Comparison of ENCODE assay signal across 21 cellular contexts in the genomic region with DNA sequence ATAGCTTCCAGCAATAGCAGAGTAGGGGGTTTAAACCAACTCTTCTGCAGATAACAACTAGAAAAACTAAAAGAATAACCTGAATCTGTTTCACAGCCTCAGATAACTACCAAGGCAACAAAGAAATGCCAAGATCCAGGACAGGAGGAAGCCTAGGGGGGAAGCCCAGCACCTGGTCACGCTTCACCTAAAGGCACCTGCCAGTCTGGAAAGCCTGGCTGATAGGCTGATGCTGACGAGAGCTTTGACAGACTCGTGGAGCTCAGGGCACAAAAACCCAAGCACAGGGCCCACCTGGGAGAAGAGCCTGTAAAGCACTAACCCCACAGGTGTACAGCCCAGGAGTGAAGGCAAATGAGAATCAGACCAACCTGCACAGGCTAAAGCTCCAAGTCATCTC.
"Had no signal": no experiment of that assay in that cellular context is flagged by ENCODE, and none has a peak within 500 bp of the region (broad histone marks: within the 10 kb centered on the region; RNA-seq: fewer than 3 reads in every experiment).

No MANE protein-coding gene starts in this region.

- H3K4me1 ChIP-seq: colonic mucosa, right lobe of liver, tibial nerve, uterus had no signal

- H3K36me3 ChIP-seq: colonic mucosa, uterus had no signal

- H3K27ac ChIP-seq: colonic mucosa, dorsolateral prefrontal cortex, heart right ventricle, lower lobe of right lung, right lobe of liver, skin epidermis, tibial nerve, uterus had no signal

- DNase-seq: activated CD4-positive, alpha-beta memory T cell treated with anti-CD3 and anti-CD28 coated beads, Interleukin-2, amount 10 ng/mL, durations not matched to agents 7 days and 5 days; activated CD4-positive, alpha-beta T cell treated with anti-CD3 and anti-CD28 coated beads, Interleukin-2, amount 10 ng/mL, durations not matched to agents 24 days and 14 days; activated effector memory CD4-positive, alpha-beta T cell treated with anti-CD3 and anti-CD28 coated beads, Interleukin-2, amount 50 U/mL, for 16 hours; activated naive CD4-positive, alpha-beta T cell treated with anti-CD3 and anti-CD28 coated beads, Interleukin-2, amount 10 ng/mL, durations not matched to agents 7 days and 5 days; activated T-cell treated with anti-CD3 and anti-CD28 coated beads, Interleukin-2, amount 50 U/mL, for 72 hours; amygdala; colonic mucosa; dorsolateral prefrontal cortex; heart right ventricle; lower lobe of right lung; mesendoderm; mucosa of descending colon; nephron progenitor cell; nucleus accumbens; posterior cingulate gyrus; right lobe of liver; stimulated activated CD4-positive, alpha-beta T cell treated with anti-CD3 and anti-CD28 coated beads, Interleukin-1b, Interleukin-23, amount 100 ng/mL, for 48 hours; stimulated activated naive CD8-positive, alpha-beta T cell treated with anti-CD3 and anti-CD28 coated beads, Interleukin-15, amount 100 ng/mL, for 72 hours; uterus had no signal

- H3K9me3 ChIP-seq: colonic mucosa, lower lobe of right lung, mucosa of descending colon, right lobe of liver, uterus had no signal

- H3K4me3 ChIP-seq: colonic mucosa, dorsolateral prefrontal cortex, heart right ventricle, lower lobe of right lung, mucosa of descending colon, right lobe of liver, skin epidermis, tibial nerve, uterus had no signal

- H3K27me3 ChIP-seq: colonic mucosa, dorsolateral prefrontal cortex, heart right ventricle, right lobe of liver, tibial nerve, uterus had no signal
